In genomic region chr16:61862221-61862620, GRCh38 we compare ENCODE assay signal across 30 cellular contexts.
"Had no signal": no experiment of that assay in that cellular context is flagged by ENCODE, and none has a peak within 500 bp of the region (broad histone marks: within the 10 kb centered on the region; RNA-seq: fewer than 3 reads in every experiment).

No MANE protein-coding gene starts in this region.

- FAIRE-seq: astrocyte, kidney had no signal

- H3K27ac Mint-ChIP-seq: activated CD4-positive, alpha-beta memory T cell treated with anti-CD3 and anti-CD28 coated beads for 36 hours; activated CD4-positive, alpha-beta T cell treated with anti-CD3 and anti-CD28 coated beads, Interleukin-2, amount 10 ng/mL, durations not matched to agents 24 days and 14 days; activated naive CD4-positive, alpha-beta T cell treated with anti-CD3 and anti-CD28 coated beads for 36 hours; activated naive CD8-positive, alpha-beta T cell treated with anti-CD3 and anti-CD28 coated beads for 36 hours; activated T-helper 1 cell treated with anti-CD3 and anti-CD28 coated beads, Interleukin-12 subunit alpha, Interleukin-12 subunit beta, Interleukin-2, Interleukin-4 antibody, amounts not matched to agents 30 ng/mL and 10 ng/mL and 1 ng/mL, durations not matched to agents 14 hours and 24 hours and 36 hours; dendritic cell treated with granulocyte-macrophage colony-stimulating factor and Interleukin-4, amounts not matched to agents 40 ng/mL and 50 ng/mL, for 4 days; nephron; progenitor cell of endocrine pancreas; stimulated activated effector memory CD8-positive, alpha-beta T cell treated with anti-CD3 and anti-CD28 coated beads, Interleukin-12 subunit alpha, Interleukin-12 subunit beta, amount 100 ng/mL, for 72 hours; stimulated activated naive CD8-positive, alpha-beta T cell treated with anti-CD3 and anti-CD28 coated beads, Interleukin-15, Interleukin-2, amounts not matched to agents 100 ng/mL and 50 ng/mL, for 24 hours; T-helper 1 cell treated with Interleukin-12 subunit alpha and Interleukin-12 subunit beta and Interleukin-4 antibody, amounts not matched to agents 30 μg/mL and 1 μg/mL, for 36 hours had no signal

- H3K9me3 ChIP-seq: esophagus muscularis mucosa had no signal

- H3K27me3 Mint-ChIP-seq: activated CD4-positive, alpha-beta memory T cell treated with anti-CD3 and anti-CD28 coated beads for 36 hours; activated CD4-positive, alpha-beta T cell treated with anti-CD3 and anti-CD28 coated beads, Interleukin-2, amount 10 ng/mL, durations not matched to agents 24 days and 14 days; activated naive CD8-positive, alpha-beta T cell treated with anti-CD3 and anti-CD28 coated beads for 36 hours; dendritic cell treated with granulocyte-macrophage colony-stimulating factor and Interleukin-4, amounts not matched to agents 40 ng/mL and 50 ng/mL, for 4 days; progenitor cell of endocrine pancreas; stimulated activated naive CD8-positive, alpha-beta T cell treated with anti-CD3 and anti-CD28 coated beads, Interleukin-15, Interleukin-2, amounts not matched to agents 100 ng/mL and 50 ng/mL, for 24 hours had no signal

- DNase-seq: activated CD4-positive, alpha-beta memory T cell treated with anti-CD3 and anti-CD28 coated beads for 36 hours; activated CD4-positive, alpha-beta T cell treated with anti-CD3 and anti-CD28 coated beads, Interleukin-2, amount 10 ng/mL, durations not matched to agents 24 days and 14 days; activated CD4-positive, CD25-positive, alpha-beta regulatory T cell treated with anti-CD3 and anti-CD28 coated beads, Interleukin-2, amount 50 U/mL, for 72 hours; activated CD8-positive, alpha-beta memory T cell treated with anti-CD3 and anti-CD28 coated beads, Interleukin-2, amount 50 U/mL, for 4 hours; activated effector memory CD4-positive, alpha-beta T cell treated with anti-CD3 and anti-CD28 coated beads, Interleukin-2, amount 50 U/mL, for 16 hours; activated naive CD4-positive, alpha-beta T cell treated with anti-CD3 and anti-CD28 coated beads for 36 hours; activated naive CD8-positive, alpha-beta T cell treated with anti-CD3 and anti-CD28 coated beads for 36 hours; activated T-cell treated with anti-CD3 and anti-CD28 coated beads, Interleukin-2, amount 50 U/mL, for 1 hour; brain microvascular endothelial cell; effector CD4-positive, alpha-beta T cell; foreskin keratinocyte; kidney; retina; stimulated activated CD4-positive, alpha-beta T cell treated with anti-CD3 and anti-CD28 coated beads, Interleukin-12 subunit alpha, Interleukin-12 subunit beta, amount 100 ng/mL, for 4 hours; stimulated activated CD4-positive, alpha-beta T cell treated with anti-CD3 and anti-CD28 coated beads, Interleukin-4, amount 100 ng/mL, for 24 hours; SW 1271; T1000; transverse colon; WERI-Rb-1 had no signal

- H3K36me3 Mint-ChIP-seq: activated CD4-positive, alpha-beta memory T cell treated with anti-CD3 and anti-CD28 coated beads for 36 hours; activated naive CD8-positive, alpha-beta T cell treated with anti-CD3 and anti-CD28 coated beads for 36 hours; stimulated activated effector memory CD8-positive, alpha-beta T cell treated with anti-CD3 and anti-CD28 coated beads, Interleukin-12 subunit alpha, Interleukin-12 subunit beta, amount 100 ng/mL, for 72 hours had no signal

- H3K4me1 Mint-ChIP-seq: activated CD4-positive, alpha-beta T cell treated with anti-CD3 and anti-CD28 coated beads, Interleukin-2, amount 10 ng/mL, durations not matched to agents 24 days and 14 days; activated naive CD8-positive, alpha-beta T cell treated with anti-CD3 and anti-CD28 coated beads for 36 hours; stimulated activated effector memory CD8-positive, alpha-beta T cell treated with anti-CD3 and anti-CD28 coated beads, Interleukin-12 subunit alpha, Interleukin-12 subunit beta, amount 100 ng/mL, for 72 hours had no signal

- H3K4me1 ChIP-seq: esophagus muscularis mucosa, foreskin keratinocyte, transverse colon had no signal

- ATAC-seq: foreskin keratinocyte; sciatic nerve; stimulated activated effector memory CD8-positive, alpha-beta T cell treated with anti-CD3 and anti-CD28 coated beads, Interleukin-12 subunit alpha, Interleukin-12 subunit beta, amount 100 ng/mL, for 72 hours had no signal

- H3K4me3 Mint-ChIP-seq: activated CD4-positive, alpha-beta memory T cell treated with anti-CD3 and anti-CD28 coated beads for 36 hours; activated CD4-positive, alpha-beta T cell treated with anti-CD3 and anti-CD28 coated beads, Interleukin-2, amount 10 ng/mL, durations not matched to agents 24 days and 14 days; activated naive CD4-positive, alpha-beta T cell treated with anti-CD3 and anti-CD28 coated beads for 36 hours; activated naive CD8-positive, alpha-beta T cell treated with anti-CD3 and anti-CD28 coated beads for 36 hours; activated T-helper 1 cell treated with anti-CD3 and anti-CD28 coated beads, Interleukin-12 subunit alpha, Interleukin-12 subunit beta, Interleukin-2, Interleukin-4 antibody, amounts not matched to agents 30 ng/mL and 10 ng/mL and 1 ng/mL, durations not matched to agents 14 hours and 24 hours and 36 hours; dendritic cell treated with granulocyte-macrophage colony-stimulating factor and Interleukin-4, amounts not matched to agents 40 ng/mL and 50 ng/mL, for 4 days; nephron; stimulated activated effector memory CD8-positive, alpha-beta T cell treated with anti-CD3 and anti-CD28 coated beads, Interleukin-12 subunit alpha, Interleukin-12 subunit beta, amount 100 ng/mL, for 72 hours; stimulated activated naive CD8-positive, alpha-beta T cell treated with anti-CD3 and anti-CD28 coated beads, Interleukin-15, Interleukin-2, amounts not matched to agents 100 ng/mL and 50 ng/mL, for 24 hours; T-helper 1 cell treated with Interleukin-12 subunit alpha and Interleukin-12 subunit beta and Interleukin-4 antibody, amounts not matched to agents 30 μg/mL and 1 μg/mL, for 36 hours had no signal

- H3K4me3 ChIP-seq: esophagus muscularis mucosa, skin epidermis, transverse colon had no signal

- H3K27ac ChIP-seq: brain microvascular endothelial cell, esophagus muscularis mucosa, foreskin keratinocyte, skin epidermis, transverse colon, WERI-Rb-1 had no signal

- H3K36me3 ChIP-seq: brain microvascular endothelial cell, esophagus muscularis mucosa, transverse colon, WERI-Rb-1 had no signal

- H3K27me3 ChIP-seq: brain microvascular endothelial cell, esophagus muscularis mucosa, foreskin keratinocyte, transverse colon had no signal

- H3K9me3 Mint-ChIP-seq: dendritic cell treated with granulocyte-macrophage colony-stimulating factor and Interleukin-4, amounts not matched to agents 40 ng/mL and 50 ng/mL, for 4 days; nephron had no signal
